34 cellular contexts compared by ENCODE assay signal in genomic region chr19:2319551-2319950, GRCh38. TPM values are rescaled to one million over a fixed set of nuclear protein-coding genes. Genes with fewer than 3 reads are reported as not detected.
"Had no signal": no experiment of that assay in that cellular context is flagged by ENCODE, and none has a peak within 500 bp of the region (broad histone marks: within the 10 kb centered on the region; RNA-seq: fewer than 3 reads in every experiment).

No MANE protein-coding gene starts in this region.

- H3K9me3 ChIP-seq: SJCRH30 had no signal

- H3K27ac Mint-ChIP-seq: activated CD4-positive, alpha-beta T cell treated with anti-CD3 and anti-CD28 coated beads, Interleukin-2, amount 10 ng/mL, durations not matched to agents 24 days and 14 days; activated CD8-positive, alpha-beta T cell treated with anti-CD3 and anti-CD28 coated beads for 36 hours; activated naive CD8-positive, alpha-beta T cell treated with anti-CD3 and anti-CD28 coated beads, Interleukin-2, amount 10 ng/mL, durations not matched to agents 7 days and 5 days; activated T-cell treated with anti-CD3 and anti-CD28 coated beads, Interleukin-2, amount 50 U/mL, for 72 hours; activated T-helper 17 cell treated with anti-CD3 and anti-CD28 coated beads, Interleukin-2, amount 50 U/mL, for 72 hours had no signal

- H3K27me3 ChIP-seq: ascending aorta, cardiac muscle cell, SJCRH30 had no signal

- H3K4me1 ChIP-seq: ascending aorta had no signal

- H3K27ac ChIP-seq: ascending aorta, cardiac muscle cell, SJCRH30, SK-N-MC, WERI-Rb-1 had no signal

- ATAC-seq: activated CD8-positive, alpha-beta T cell treated with anti-CD3 and anti-CD28 coated beads for 36 hours; activated T-cell treated with anti-CD3 and anti-CD28 coated beads, Interleukin-2, amount 50 U/mL, for 72 hours; activated T-helper 17 cell treated with anti-CD3 and anti-CD28 coated beads, Interleukin-2, amount 50 U/mL, for 72 hours had no signal

- DNase-seq: activated CD4-positive, alpha-beta T cell treated with anti-CD3 and anti-CD28 coated beads, Interleukin-2, amount 10 ng/mL, durations not matched to agents 24 days and 14 days; activated CD4-positive, alpha-beta T cell treated with anti-CD3 and anti-CD28 coated beads, Interleukin-2, amount 50 U/mL, for 4 hours; activated CD8-positive, alpha-beta T cell treated with anti-CD3 and anti-CD28 coated beads for 36 hours; activated effector memory CD4-positive, alpha-beta T cell treated with anti-CD3 and anti-CD28 coated beads, Interleukin-2, amount 50 U/mL, for 16 hours; activated naive CD4-positive, alpha-beta T cell; activated naive CD4-positive, alpha-beta T cell treated with anti-CD3 and anti-CD28 coated beads, Interleukin-2, amount 50 U/mL, for 16 hours; activated naive CD8-positive, alpha-beta T cell treated with anti-CD3 and anti-CD28 coated beads, Interleukin-2, amount 10 ng/mL, durations not matched to agents 7 days and 5 days; activated T-cell treated with anti-CD3 and anti-CD28 coated beads, Interleukin-2, amount 50 U/mL, for 1 hour; activated T-cell treated with anti-CD3 and anti-CD28 coated beads, Interleukin-2, amount 50 U/mL, for 72 hours; amygdala; NCI-H1105 treated with DMSO at 0.1 percent for 48 hours; NCI-H1436; NCI-H1694; NCI-H1930; NCI-H2081 treated with DMSO at 0.1 percent for 48 hours; NCI-H226; NCI-H446 treated with DMSO at 0.1 percent for 48 hours; NCI-H524; NCI-H69; NK-92 treated with Interleukin-12 subunit alpha and Interleukin-12 subunit beta, amount 100 ng/mL, for 24 hours; OCI-M1; SHP77; SJCRH30; T1000; WERI-Rb-1 had no signal

- H3K36me3 Mint-ChIP-seq: activated naive CD8-positive, alpha-beta T cell treated with anti-CD3 and anti-CD28 coated beads, Interleukin-2, amount 10 ng/mL, durations not matched to agents 7 days and 5 days had no signal

- H3K4me3 ChIP-seq: ascending aorta, cardiac muscle cell, SJCRH30, SK-N-MC had no signal

RNA-seq across cellular contexts. Expression of gene LINGO3, which starts 11.6 kb away (rescaled TPM):
- total RNA-seq: activated T-cell treated with anti-CD3 and anti-CD28 coated beads, Interleukin-2, amount 50 U/mL, for 72 hours; ascending aorta; chondrocyte; MCF 10A; SJCRH30 had no signal

RNA-seq across cellular contexts. Expression of gene PEAK3, which starts 37.6 kb away (rescaled TPM):
- total RNA-seq: activated CD8-positive, alpha-beta T cell treated with anti-CD3 and anti-CD28 coated beads for 36 hours; MCF 10A had no signal

RNA-seq across cellular contexts. Expression of gene TMPRSS9, which starts 40.5 kb away (rescaled TPM):
- total RNA-seq: activated CD4-positive, alpha-beta T cell treated with anti-CD3 and anti-CD28 coated beads, Interleukin-2, amount 10 ng/mL, durations not matched to agents 24 days and 14 days; activated CD8-positive, alpha-beta memory T cell treated with anti-CD3 and anti-CD28 coated beads for 36 hours; activated CD8-positive, alpha-beta T cell treated with anti-CD3 and anti-CD28 coated beads for 36 hours; activated T-helper 17 cell treated with anti-CD3 and anti-CD28 coated beads, Interleukin-2, amount 50 U/mL, for 72 hours; ascending aorta; cardiac muscle cell; MCF 10A; T-helper 1 cell treated with Interleukin-12 subunit alpha and Interleukin-12 subunit beta and Interleukin-4 antibody, amounts not matched to agents 30 ng/mL and 1 ng/mL, for 36 hours; T-helper 2 cell treated with Interferon-gamma antibody and Interleukin-4, amounts not matched to agents 100 ng/mL and 5 ng/mL, for 36 hours had no signal
- polyA plus RNA-seq: cardiac muscle cell had no signal
